ENCODE assay signal across 27 cellular contexts in the genomic region with DNA sequence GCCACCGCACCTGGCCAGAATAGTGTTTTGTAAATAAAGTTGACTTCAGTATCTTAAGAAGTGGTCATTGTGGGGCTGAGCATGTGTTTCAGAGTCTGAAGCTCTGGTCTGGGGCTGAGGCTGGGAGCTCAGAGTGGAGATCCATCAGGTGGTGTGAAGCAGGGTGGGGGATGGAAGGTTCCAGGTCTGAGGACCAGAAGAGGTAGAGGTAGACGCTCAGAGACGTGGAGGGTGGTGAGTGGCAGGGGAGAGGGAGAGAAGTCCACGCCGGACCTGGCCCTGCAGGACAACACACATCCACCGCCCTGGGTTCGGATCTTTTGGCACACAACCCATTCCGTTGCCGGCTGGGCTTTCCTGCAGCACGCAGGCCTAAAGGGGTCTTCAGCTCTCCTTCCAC. TPM values are rescaled to one million over a fixed set of nuclear protein-coding genes. Genes with fewer than 3 reads are reported as not detected.
"Had no signal": no experiment of that assay in that cellular context is flagged by ENCODE, and none has a peak within 500 bp of the region (broad histone marks: within the 10 kb centered on the region; RNA-seq: fewer than 3 reads in every experiment).

No MANE protein-coding gene starts in this region.

- H3K27ac Mint-ChIP-seq: naive thymus-derived CD4-positive, alpha-beta T cell; natural killer cell treated with Interleukin-12 subunit alpha and Interleukin-12 subunit beta and Interleukin-15 and Interleukin-18, amount 100 ng/mL, for 72 hours; progenitor cell of endocrine pancreas; stimulated activated memory B cell treated with anti-CD40 and anti-IgM and Interleukin-4, amounts not matched to agents 10 μg/mL and 1 μg/mL and 100 μg/mL, for 72 hours; type B pancreatic cell had no signal

- H3K27me3 ChIP-seq: neutrophil, ovary, right atrium auricular region, right lobe of liver, tibial nerve, uterus had no signal

- H3K4me3 Mint-ChIP-seq: naive thymus-derived CD4-positive, alpha-beta T cell; natural killer cell treated with Interleukin-12 subunit alpha and Interleukin-12 subunit beta and Interleukin-15 and Interleukin-18, amount 100 ng/mL, for 72 hours; neural crest cell; stimulated activated memory B cell treated with anti-CD40 and anti-IgM and Interleukin-4, amounts not matched to agents 10 μg/mL and 1 μg/mL and 100 μg/mL, for 72 hours; stimulated activated naive CD8-positive, alpha-beta T cell treated with anti-CD3 and anti-CD28 coated beads, Interleukin-15, amount 100 ng/mL, for 72 hours; type B pancreatic cell had no signal

- H3K36me3 Mint-ChIP-seq: naive thymus-derived CD4-positive, alpha-beta T cell; natural killer cell treated with Interleukin-12 subunit alpha and Interleukin-12 subunit beta and Interleukin-15 and Interleukin-18, amount 100 ng/mL, for 72 hours; stimulated activated memory B cell treated with anti-CD40 and anti-IgM and Interleukin-4, amounts not matched to agents 10 μg/mL and 1 μg/mL and 100 μg/mL, for 72 hours had no signal

- H3K4me3 ChIP-seq: left ventricle myocardium inferior, lung, mucosa of descending colon, ovary, right atrium auricular region, right lobe of liver, smooth muscle cell, tibial nerve, uterus had no signal

- H3K4me1 Mint-ChIP-seq: naive thymus-derived CD4-positive, alpha-beta T cell; neural crest cell; stimulated activated memory B cell treated with anti-CD40 and anti-IgM and Interleukin-4, amounts not matched to agents 10 μg/mL and 1 μg/mL and 100 μg/mL, for 72 hours; stimulated activated naive CD8-positive, alpha-beta T cell treated with anti-CD3 and anti-CD28 coated beads, Interleukin-15, amount 100 ng/mL, for 72 hours had no signal

- H3K4me1 ChIP-seq: left ventricle myocardium inferior, right atrium auricular region, right lobe of liver, tibial nerve, uterus had no signal

- ATAC-seq: naive thymus-derived CD4-positive, alpha-beta T cell; right lobe of liver; stimulated activated memory B cell treated with anti-CD40 and anti-IgM and Interleukin-4, amounts not matched to agents 10 μg/mL and 1 μg/mL and 100 μg/mL, for 72 hours; stimulated activated naive CD8-positive, alpha-beta T cell treated with anti-CD3 and anti-CD28 coated beads, Interleukin-15, amount 100 ng/mL, for 72 hours had no signal

- H3K9me3 ChIP-seq: mucosa of descending colon, neutrophil, ovary, right atrium auricular region, right lobe of liver, tibial nerve, uterus had no signal

- H3K27me3 Mint-ChIP-seq: natural killer cell treated with Interleukin-12 subunit alpha and Interleukin-12 subunit beta and Interleukin-15 and Interleukin-18, amount 100 ng/mL, for 72 hours; progenitor cell of endocrine pancreas; stimulated activated naive CD8-positive, alpha-beta T cell treated with anti-CD3 and anti-CD28 coated beads, Interleukin-15, amount 100 ng/mL, for 72 hours; type B pancreatic cell had no signal

- H3K9me3 Mint-ChIP-seq: naive thymus-derived CD4-positive, alpha-beta T cell; natural killer cell treated with Interleukin-12 subunit alpha and Interleukin-12 subunit beta and Interleukin-15 and Interleukin-18, amount 100 ng/mL, for 72 hours; neural crest cell; stimulated activated memory B cell treated with anti-CD40 and anti-IgM and Interleukin-4, amounts not matched to agents 10 μg/mL and 1 μg/mL and 100 μg/mL, for 72 hours; stimulated activated naive CD8-positive, alpha-beta T cell treated with anti-CD3 and anti-CD28 coated beads, Interleukin-15, amount 100 ng/mL, for 72 hours; type B pancreatic cell had no signal

- DNase-seq: hippocampal formation; left ventricle myocardium inferior; mesendoderm; midbrain; mucosa of descending colon; naive thymus-derived CD4-positive, alpha-beta T cell; occipital lobe; ovary; right lobe of liver; stimulated activated CD4-positive, alpha-beta T cell treated with anti-CD3 and anti-CD28 coated beads, Interleukin-1b, Interleukin-23, amount 100 ng/mL, for 48 hours; stimulated activated CD4-positive, alpha-beta T cell treated with anti-CD3 and anti-CD28 coated beads, Interleukin-2, amount 100 ng/mL, for 48 hours; stimulated activated CD4-positive, alpha-beta T cell treated with anti-CD3 and anti-CD28 coated beads, Interleukin-4, amount 100 ng/mL, for 4 hours; stimulated activated CD8-positive, alpha-beta memory T cell treated with anti-CD3 and anti-CD28 coated beads, Interleukin-4, amount 100 ng/mL, for 48 hours; stimulated activated naive CD4-positive, alpha-beta T cell treated with Interleukin-2 at 50 U/mL for 16 hours; stimulated activated naive CD8-positive, alpha-beta T cell treated with anti-CD3 and anti-CD28 coated beads, Interleukin-15, amount 100 ng/mL, for 72 hours; substantia nigra; uterus had no signal

- H3K36me3 ChIP-seq: left ventricle myocardium inferior, neutrophil, ovary, right atrium auricular region, right lobe of liver, tibial nerve, uterus had no signal

RNA-seq across cellular contexts. Expression of a gene that starts 40.7 kb away (rescaled TPM):
- total RNA-seq: left ventricle myocardium inferior had no signal
- polyA plus RNA-seq: naive thymus-derived CD4-positive, alpha-beta T cell had no signal
